1 cellular context compared by ENCODE assay signal in the genomic region with DNA sequence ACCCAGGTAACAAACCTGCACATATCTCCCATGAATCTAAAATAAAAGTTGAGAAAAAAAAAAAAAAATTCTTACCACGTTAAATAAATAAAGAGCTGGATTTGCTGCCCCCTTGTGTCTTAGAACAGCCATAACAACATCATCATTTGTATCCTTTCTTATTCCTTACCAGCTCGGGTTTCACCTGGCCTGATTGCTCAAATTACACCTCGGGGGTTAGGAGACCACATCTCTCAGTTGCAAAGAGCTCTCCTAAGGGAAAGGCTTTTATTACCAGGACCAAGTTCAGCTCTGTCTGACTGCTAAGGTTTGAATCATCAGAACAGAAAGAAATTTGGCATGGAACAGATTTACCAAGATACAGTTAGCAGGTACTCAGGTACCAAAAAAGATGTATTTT.
A peak's percentile ranks its signal among the peaks of the same experiment; 100 is the strongest.
TF ChIP-seq lines count a peak whose summit lies in the region.

No MANE protein-coding gene starts in this region.

TF ChIP-seq in K562, 482 proteins besides CTCF, POLR2A, EP300 and RAD21 (continued from another document and continues in another):
- TF ChIP-seq ZNF384 (IDR thresholded peaks at IDR 0.05; ENCODE audit: low read depth, low read length) (peak; percentile 95), MXD1 (CRISPR knock-in tag; IDR thresholded peaks at IDR 0.05; ENCODE audit: borderline replicate concordance, poor library complexity, severe bottlenecking) (no peak), BHLHE40 (IDR thresholded peaks at IDR 0.05; ENCODE audit: low read length) (no peak), ZEB2 (IDR thresholded peaks at IDR 0.05) (peak; percentile 46; the same call in 1 of the 2 replicates), RHOXF2B (CRISPR knock-in tag; conservative IDR thresholded peaks at IDR 0.05) (no peak), SNRNP70 (optimal IDR thresholded peaks at IDR 0.05; ENCODE audit: low read depth, low read length) (no peak), ZKSCAN8 (CRISPR knock-in tag; IDR thresholded peaks at IDR 0.05) (no peak), ETS1 (conservative IDR thresholded peaks at IDR 0.05; ENCODE audit: control insufficient read depth, low read depth, low read length) (no peak), ZNF584 (CRISPR knock-in tag; IDR thresholded peaks at IDR 0.05; ENCODE audit: low read depth) (no peak), CBX3 (IDR thresholded peaks at IDR 0.05; ENCODE audit: borderline replicate concordance in 1 of 2, low read length in 2 of 2) (no peak), ETV1 (tag; conservative IDR thresholded peaks at IDR 0.05; ENCODE audit: low read depth) (no peak), NFIC (IDR thresholded peaks at IDR 0.05) (no peak), TSC22D4 (tag; IDR thresholded peaks at IDR 0.05) (no peak), FOXA3 (CRISPR knock-in tag; conservative IDR thresholded peaks at IDR 0.05 in 1 of 2, IDR thresholded peaks at IDR 0.05 in 1 of 2) (peak in 1 of 2 experiments; percentile 38; a peak in 1 of 4 replicates), HDAC1 (IDR thresholded peaks at IDR 0.05) (no peak), PCBP1 (IDR thresholded peaks at IDR 0.05; ENCODE audit: low read depth, low read length, poor library complexity, severe bottlenecking) (no peak), STAT5A (IDR thresholded peaks at IDR 0.05; ENCODE audit: borderline replicate concordance, low read length) (no peak), YBX1 (IDR thresholded peaks at IDR 0.05) (no peak), ZNF324 (CRISPR knock-in tag; IDR thresholded peaks at IDR 0.05) (no peak), CREM (IDR thresholded peaks at IDR 0.05; ENCODE audit: low read depth) (no peak), ZNF253 (CRISPR knock-in tag; conservative IDR thresholded peaks at IDR 0.05) (no peak), NFE2L1 (tag; IDR thresholded peaks at IDR 0.05; ENCODE audit: borderline replicate concordance, low read depth) (no peak), CC2D1A (IDR thresholded peaks at IDR 0.05) (peak; percentile 64; the same call in 1 of the 2 replicates), RBM34 (IDR thresholded peaks at IDR 0.05; ENCODE audit: borderline replicate concordance, insufficient read depth, low read length) (no peak), ZMIZ1 (IDR thresholded peaks at IDR 0.05; ENCODE audit: low read depth in 2 of 2, low read length in 2 of 2) (no peak), PML (IDR thresholded peaks at IDR 0.05; ENCODE audit: low read length) (no peak), MYC (IDR thresholded peaks at IDR 0.05; ENCODE audit: low read depth, low read length) (no peak), MYC (CRISPR knock-in tag; IDR thresholded peaks at IDR 0.05; ENCODE audit: borderline replicate concordance, low read depth) (no peak), ZNF316 (IDR thresholded peaks at IDR 0.05) (no peak), ZNF41 (CRISPR knock-in tag; conservative IDR thresholded peaks at IDR 0.05) (no peak), U2AF1 (optimal IDR thresholded peaks at IDR 0.05; ENCODE audit: low read depth, low read length) (no peak), THAP12 (CRISPR knock-in tag; IDR thresholded peaks at IDR 0.05) (no peak), ARID2 (IDR thresholded peaks at IDR 0.05) (peak; percentile 68; the same call in 1 of the 2 replicates), ZBTB1 (CRISPR knock-in tag; IDR thresholded peaks at IDR 0.05; ENCODE audit: borderline replicate concordance, low read depth) (no peak), CCNT2 (IDR thresholded peaks at IDR 0.05; ENCODE audit: borderline replicate concordance, extremely low read depth, insufficient read length, low read depth, low read length) (no peak), ELF4 (CRISPR knock-in tag; IDR thresholded peaks at IDR 0.05) (no peak), CEBPB (tag; IDR thresholded peaks at IDR 0.05) (no peak), THRA (IDR thresholded peaks at IDR 0.05) (no peak), ZNF592 (IDR thresholded peaks at IDR 0.05) (no peak)
- TF ChIP-seq, protein P1, sequence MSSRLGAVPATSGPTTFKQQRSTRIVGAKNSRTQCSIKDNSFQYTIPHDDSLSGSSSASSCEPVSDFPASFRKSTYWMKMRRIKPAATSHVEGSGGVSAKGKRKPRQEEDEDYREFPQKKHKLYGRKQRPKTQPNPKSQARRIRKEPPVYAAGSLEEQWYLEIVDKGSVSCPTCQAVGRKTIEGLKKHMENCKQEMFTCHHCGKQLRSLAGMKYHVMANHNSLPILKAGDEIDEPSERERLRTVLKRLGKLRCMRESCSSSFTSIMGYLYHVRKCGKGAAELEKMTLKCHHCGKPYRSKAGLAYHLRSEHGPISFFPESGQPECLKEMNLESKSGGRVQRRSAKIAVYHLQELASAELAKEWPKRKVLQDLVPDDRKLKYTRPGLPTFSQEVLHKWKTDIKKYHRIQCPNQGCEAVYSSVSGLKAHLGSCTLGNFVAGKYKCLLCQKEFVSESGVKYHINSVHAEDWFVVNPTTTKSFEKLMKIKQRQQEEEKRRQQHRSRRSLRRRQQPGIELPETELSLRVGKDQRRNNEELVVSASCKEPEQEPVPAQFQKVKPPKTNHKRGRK (tag; IDR thresholded peaks at IDR 0.05): no peak
- TF ChIP-seq, protein P2, sequence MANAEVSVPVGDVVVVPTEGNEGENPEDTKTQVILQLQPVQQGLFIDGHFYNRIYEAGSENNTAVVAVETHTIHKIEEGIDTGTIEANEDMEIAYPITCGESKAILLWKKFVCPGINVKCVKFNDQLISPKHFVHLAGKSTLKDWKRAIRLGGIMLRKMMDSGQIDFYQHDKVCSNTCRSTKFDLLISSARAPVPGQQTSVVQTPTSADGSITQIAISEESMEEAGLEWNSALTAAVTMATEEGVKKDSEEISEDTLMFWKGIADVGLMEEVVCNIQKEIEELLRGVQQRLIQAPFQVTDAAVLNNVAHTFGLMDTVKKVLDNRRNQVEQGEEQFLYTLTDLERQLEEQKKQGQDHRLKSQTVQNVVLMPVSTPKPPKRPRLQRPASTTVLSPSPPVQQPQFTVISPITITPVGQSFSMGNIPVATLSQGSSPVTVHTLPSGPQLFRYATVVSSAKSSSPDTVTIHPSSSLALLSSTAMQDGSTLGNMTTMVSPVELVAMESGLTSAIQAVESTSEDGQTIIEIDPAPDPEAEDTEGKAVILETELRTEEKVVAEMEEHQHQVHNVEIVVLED (CRISPR knock-in tag; IDR thresholded peaks at IDR 0.05): no peak
- TF ChIP-seq, protein P3, sequence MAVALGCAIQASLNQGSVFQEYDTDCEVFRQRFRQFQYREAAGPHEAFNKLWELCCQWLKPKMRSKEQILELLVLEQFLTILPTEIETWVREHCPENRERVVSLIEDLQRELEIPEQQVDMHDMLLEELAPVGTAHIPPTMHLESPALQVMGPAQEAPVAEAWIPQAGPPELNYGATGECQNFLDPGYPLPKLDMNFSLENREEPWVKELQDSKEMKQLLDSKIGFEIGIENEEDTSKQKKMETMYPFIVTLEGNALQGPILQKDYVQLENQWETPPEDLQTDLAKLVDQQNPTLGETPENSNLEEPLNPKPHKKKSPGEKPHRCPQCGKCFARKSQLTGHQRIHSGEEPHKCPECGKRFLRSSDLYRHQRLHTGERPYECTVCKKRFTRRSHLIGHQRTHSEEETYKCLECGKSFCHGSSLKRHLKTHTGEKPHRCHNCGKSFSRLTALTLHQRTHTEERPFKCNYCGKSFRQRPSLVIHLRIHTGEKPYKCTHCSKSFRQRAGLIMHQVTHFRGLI (CRISPR knock-in tag; IDR thresholded peaks at IDR 0.05): no peak
- TF ChIP-seq, protein P4, sequence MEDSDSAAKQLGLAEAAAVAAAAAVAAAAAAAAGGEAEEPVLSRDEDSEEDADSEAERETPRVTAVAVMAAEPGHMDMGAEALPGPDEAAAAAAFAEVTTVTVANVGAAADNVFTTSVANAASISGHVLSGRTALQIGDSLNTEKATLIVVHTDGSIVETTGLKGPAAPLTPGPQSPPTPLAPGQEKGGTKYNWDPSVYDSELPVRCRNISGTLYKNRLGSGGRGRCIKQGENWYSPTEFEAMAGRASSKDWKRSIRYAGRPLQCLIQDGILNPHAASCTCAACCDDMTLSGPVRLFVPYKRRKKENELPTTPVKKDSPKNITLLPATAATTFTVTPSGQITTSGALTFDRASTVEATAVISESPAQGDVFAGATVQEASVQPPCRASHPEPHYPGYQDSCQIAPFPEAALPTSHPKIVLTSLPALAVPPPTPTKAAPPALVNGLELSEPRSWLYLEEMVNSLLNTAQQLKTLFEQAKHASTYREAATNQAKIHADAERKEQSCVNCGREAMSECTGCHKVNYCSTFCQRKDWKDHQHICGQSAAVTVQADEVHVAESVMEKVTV (CRISPR knock-in tag; IDR thresholded peaks at IDR 0.05): peak; percentile 68
